In the genomic region with DNA sequence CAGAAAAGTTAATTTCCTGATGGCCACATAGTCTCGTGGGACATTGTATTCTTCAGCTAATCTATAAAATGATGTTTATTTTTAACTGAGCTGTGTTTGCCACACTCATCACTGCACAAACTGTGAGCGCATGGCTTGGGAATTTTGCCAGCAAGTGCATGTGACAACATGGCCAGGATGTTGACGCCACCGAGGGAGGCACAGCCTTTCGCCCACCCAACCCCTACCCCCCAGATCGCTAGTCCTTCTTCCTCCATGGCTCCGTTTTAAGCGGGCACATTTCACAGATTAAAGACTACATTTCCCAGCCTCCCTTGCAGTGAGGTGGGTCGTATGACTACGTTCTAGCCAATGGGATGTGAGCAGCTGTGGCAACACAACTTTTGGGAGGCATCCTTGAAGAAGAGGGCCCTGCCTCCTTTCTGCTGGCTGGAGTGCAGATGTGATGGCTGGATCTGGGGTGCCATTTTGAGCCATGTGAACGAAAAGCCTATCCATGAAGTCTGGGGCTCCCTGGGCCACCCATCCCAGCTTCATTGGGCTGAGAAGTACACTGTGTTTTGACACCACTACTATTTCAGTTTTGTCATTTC, we compare ENCODE assay signal across 8 cellular contexts. TPM values are rescaled to one million over a fixed set of nuclear protein-coding genes. Genes with fewer than 3 reads are reported as not detected.
DNase-seq lines count a peak whose midpoint lies in the region; ATAC-seq and TF ChIP-seq lines count a peak whose summit lies in the region.

No MANE protein-coding gene starts in this region.

- DNase-seq in activated CD8-positive, alpha-beta memory T cell treated with anti-CD3 and anti-CD28 coated beads, Interleukin-2, amount 10 ng/mL, durations not matched to agents 7 days and 5 days, result no peak
- no peak for DNase-seq in activated CD8-positive, alpha-beta memory T cell treated with anti-CD3 and anti-CD28 coated beads, Interleukin-2, amount 50 U/mL, for 4 hours
- DNase-seq in NOMO-1 (lab: John Stamatoyannopoulos, UW; ENCODE audit: unreplicated experiment in 2 of 2) (peak; percentile 50 to 64), cardiac fibroblast (ENCODE audit: low read depth in 2 of 2) (peak; percentile 64 to 78), islet precursor cell (no peak), lower leg skin (ENCODE audit: low spot score in 2 of 2) (no peak), SIG-M5 treated with dmso at 0.1 percent for 504 hours (lab: John Stamatoyannopoulos, UW; ENCODE audit: unreplicated experiment) (no peak)
- no peak for DNase-seq in naive thymus-derived CD4-positive, alpha-beta T cell

- H3K4me1 ChIP-seq in naive thymus-derived CD4-positive, alpha-beta T cell (ENCODE audit: control insufficient read depth in 2 of 2, insufficient read depth in 2 of 2, low read length in 2 of 2), result peaks cover 0 to 6% of the 10 kb centered on the region in 2 donors

- H3K4me3 ChIP-seq in cardiac fibroblast (replicated peaks in 1 of 2; ENCODE audit: low read depth in 2 of 2, low read length in 2 of 2), result no peak overlapping the region
- H3K4me3 ChIP-seq in naive thymus-derived CD4-positive, alpha-beta T cell (ENCODE audit: low read length), result no peak overlapping the region
- no peak overlapping the region for H3K4me3 ChIP-seq in lower leg skin (ENCODE audit: low read depth, poor library complexity, severe bottlenecking)

- peaks cover 6% of the 10 kb centered on the region for H3K4me1 Mint-ChIP-seq in activated CD8-positive, alpha-beta memory T cell treated with anti-CD3 and anti-CD28 coated beads, Interleukin-2, amount 10 ng/mL, durations not matched to agents 7 days and 5 days
- peaks cover 0 to 13% (median 8%) of the 10 kb centered on the region in 7 donors for H3K4me1 Mint-ChIP-seq in naive thymus-derived CD4-positive, alpha-beta T cell

- H3K9me3 ChIP-seq in naive thymus-derived CD4-positive, alpha-beta T cell (ENCODE audit: control insufficient read depth in 2 of 3, low read length in 3 of 3), result no peaks in the 10 kb centered on the region

- H3K36me3 ChIP-seq in naive thymus-derived CD4-positive, alpha-beta T cell (ENCODE audit: control insufficient read depth in 2 of 3, insufficient read depth in 3 of 3, low read length in 3 of 3), result no peaks in the 10 kb centered on the region

- POLR2A ChIA-PET in naive thymus-derived CD4-positive, alpha-beta T cell (lab: Charles Lee), result no interaction called here

- TF ChIP-seq CTCF in cardiac fibroblast (IDR thresholded peaks at IDR 0.05; ENCODE audit: low read depth, low read length) (no peak), lower leg skin (IDR thresholded peaks at IDR 0.05) (no peak)

- CTCF ChIA-PET in activated CD8-positive, alpha-beta memory T cell treated with anti-CD3 and anti-CD28 coated beads, Interleukin-2, amount 10 ng/mL, durations not matched to agents 7 days and 5 days (lab: Charles Lee), result interaction anchor here (0.9 to 1.5 kb wide), 3 partner anchors 8 to 116 kb away, joined by 3 to 6 read pairs (median 5); partner anchors contain the start of gene NRARP
- CTCF ChIA-PET in naive thymus-derived CD4-positive, alpha-beta T cell (lab: Charles Lee), result interaction anchor here (0.6 kb wide), 1 partner anchor 403 kb away, joined by 3 read pairs; no protein-coding TSS in a partner anchor

- peaks cover 3 to 21% of the 10 kb centered on the region in 2 donors for H3K27me3 ChIP-seq in naive thymus-derived CD4-positive, alpha-beta T cell (ENCODE audit: control insufficient read depth in 2 of 2, insufficient read depth in 2 of 2, low read length in 2 of 2)

- no peak overlapping the region for H3K27ac Mint-ChIP-seq in activated CD8-positive, alpha-beta memory T cell treated with anti-CD3 and anti-CD28 coated beads, Interleukin-2, amount 10 ng/mL, durations not matched to agents 7 days and 5 days
- H3K27ac Mint-ChIP-seq in naive thymus-derived CD4-positive, alpha-beta T cell, result no peak overlapping the region

- no peak overlapping the region for H3K27ac ChIP-seq in naive thymus-derived CD4-positive, alpha-beta T cell (ENCODE audit: low read depth, low read length)

- H3K27me3 Mint-ChIP-seq in activated CD8-positive, alpha-beta memory T cell treated with anti-CD3 and anti-CD28 coated beads, Interleukin-2, amount 10 ng/mL, durations not matched to agents 7 days and 5 days, result peaks cover 40% of the 10 kb centered on the region
- peaks cover 22 to 38% (median 23%) of the 10 kb centered on the region in 5 donors for H3K27me3 Mint-ChIP-seq in naive thymus-derived CD4-positive, alpha-beta T cell

- no peaks in the 10 kb centered on the region for H3K36me3 Mint-ChIP-seq in activated CD8-positive, alpha-beta memory T cell treated with anti-CD3 and anti-CD28 coated beads, Interleukin-2, amount 10 ng/mL, durations not matched to agents 7 days and 5 days
- H3K36me3 Mint-ChIP-seq in naive thymus-derived CD4-positive, alpha-beta T cell, result no peaks in the 10 kb centered on the region

- TF ChIP-seq POLR2A in lower leg skin (IDR thresholded peaks at IDR 0.05), result no peak

- no peak overlapping the region for H3K4me3 Mint-ChIP-seq in activated CD8-positive, alpha-beta memory T cell treated with anti-CD3 and anti-CD28 coated beads, Interleukin-2, amount 10 ng/mL, durations not matched to agents 7 days and 5 days
- peak overlapping the region; percentile 11 to 76 (median 54) for H3K4me3 Mint-ChIP-seq in naive thymus-derived CD4-positive, alpha-beta T cell

- H3K9me3 Mint-ChIP-seq in activated CD8-positive, alpha-beta memory T cell treated with anti-CD3 and anti-CD28 coated beads, Interleukin-2, amount 10 ng/mL, durations not matched to agents 7 days and 5 days (ENCODE audit: low read depth), result no peaks in the 10 kb centered on the region
- no peaks in the 10 kb centered on the region for H3K9me3 Mint-ChIP-seq in naive thymus-derived CD4-positive, alpha-beta T cell

- WGBS in lower leg skin, 2 donors, result 37 to 41% methylated on average over 11 of the region's 11 CpGs

- peak; percentile 52 for ATAC-seq in activated CD8-positive, alpha-beta memory T cell treated with anti-CD3 and anti-CD28 coated beads, Interleukin-2, amount 10 ng/mL, durations not matched to agents 7 days and 5 days
- peak; percentile 51 for ATAC-seq in naive thymus-derived CD4-positive, alpha-beta T cell

- intact Hi-C loops in naive thymus-derived CD4-positive, alpha-beta T cell (cut with micrococcal nuclease), result loop anchor here (2.0 to 5.0 kb wide), 3 partner anchors 113 to 233 kb away; no protein-coding TSS in a partner anchor
- intact Hi-C loops in lower leg skin (cut with DNase I; ENCODE audit: low total_unique reads), result no loop called here

RNA-seq across cellular contexts. Expression of gene NRARP, which starts 7.9 kb away (rescaled TPM):
- total RNA-seq in activated CD8-positive, alpha-beta memory T cell treated with anti-CD3 and anti-CD28 coated beads, Interleukin-2, amount 10 ng/mL, durations not matched to agents 7 days and 5 days, result 1 to 10 TPM; 1.6 to 4.5 TPM
- 1 to 10 TPM in 3 of 5 experiments, under 1 TPM in 2; 0.70 to 2.7 (median 1.7) TPM for total RNA-seq in naive thymus-derived CD4-positive, alpha-beta T cell
- not detected for polyA plus RNA-seq in naive thymus-derived CD4-positive, alpha-beta T cell
- 10 to 100 TPM; 28.5 to 49.2 (median 41.0) TPM for total RNA-seq in lower leg skin

RNA-seq across cellular contexts. Expression of gene TOR4A, which starts 16.7 kb away (rescaled TPM):
- total RNA-seq in activated CD8-positive, alpha-beta memory T cell treated with anti-CD3 and anti-CD28 coated beads, Interleukin-2, amount 10 ng/mL, durations not matched to agents 7 days and 5 days, result 10 to 100 TPM; 10.9 to 13.3 TPM
- 10 to 100 TPM in 2 of 5 experiments, 1 to 10 TPM in 2, under 1 TPM in 1; 0.84 to 16.6 (median 2.3) TPM for total RNA-seq in naive thymus-derived CD4-positive, alpha-beta T cell
- polyA plus RNA-seq in naive thymus-derived CD4-positive, alpha-beta T cell, result under 1 TPM in 1 of 2 donors, not detected in 1; 0.07 TPM
- 1 to 10 TPM; 4.9 to 7.4 (median 5.6) TPM for total RNA-seq in lower leg skin

RNA-seq across cellular contexts. Expression of gene NELFB, which starts 39.1 kb away (rescaled TPM):
- 10 to 100 TPM; 70.8 to 75.3 TPM for total RNA-seq in activated CD8-positive, alpha-beta memory T cell treated with anti-CD3 and anti-CD28 coated beads, Interleukin-2, amount 10 ng/mL, durations not matched to agents 7 days and 5 days
- total RNA-seq in naive thymus-derived CD4-positive, alpha-beta T cell, result 10 to 100 TPM; 33.4 to 64.2 (median 38.9) TPM
- polyA plus RNA-seq in naive thymus-derived CD4-positive, alpha-beta T cell, result 10 to 100 TPM; 22.9 to 36.5 TPM
- total RNA-seq in lower leg skin, result 10 to 100 TPM; 40.7 to 52.7 (median 49.9) TPM

RNA-seq across cellular contexts. Expression of gene STPG3, which starts 43.1 kb away (rescaled TPM):
- total RNA-seq in activated CD8-positive, alpha-beta memory T cell treated with anti-CD3 and anti-CD28 coated beads, Interleukin-2, amount 10 ng/mL, durations not matched to agents 7 days and 5 days, result not detected
- not detected for total RNA-seq in naive thymus-derived CD4-positive, alpha-beta T cell
- polyA plus RNA-seq in naive thymus-derived CD4-positive, alpha-beta T cell, result not detected
- not detected for total RNA-seq in lower leg skin

RNA-seq across cellular contexts. Expression of gene TUBB4B, which starts 53.1 kb away (rescaled TPM):
- total RNA-seq in activated CD8-positive, alpha-beta memory T cell treated with anti-CD3 and anti-CD28 coated beads, Interleukin-2, amount 10 ng/mL, durations not matched to agents 7 days and 5 days, result 100 to 1,000 TPM; 353 to 375 TPM
- total RNA-seq in naive thymus-derived CD4-positive, alpha-beta T cell, result 100 to 1,000 TPM in 1 of 5 experiments, 10 to 100 TPM in 4; 44.2 to 260 (median 87.5) TPM
- polyA plus RNA-seq in naive thymus-derived CD4-positive, alpha-beta T cell, result 10 to 100 TPM; 17.5 to 49.9 TPM
- 100 to 1,000 TPM; 317 to 604 (median 408) TPM for total RNA-seq in lower leg skin

Comparison
In these comparisons a context has a peak if more than half of its experiments do, and no peak if none do; other contexts are left out.
1. DNase-seq: peak in NOMO-1 (2 of 2) and cardiac fibroblast (2 of 2); none in activated CD8-positive, alpha-beta memory T cell treated with anti-CD3 and anti-CD28 coated beads, Interleukin-2, amount 10 ng/mL, durations not matched to agents 7 days and 5 days (single experiment), activated CD8-positive, alpha-beta memory T cell treated with anti-CD3 and anti-CD28 coated beads, Interleukin-2, amount 50 U/mL, for 4 hours (single experiment), naive thymus-derived CD4-positive, alpha-beta T cell (0 of 9), islet precursor cell (single experiment), lower leg skin (0 of 2) and SIG-M5 treated with dmso at 0.1 percent for 504 hours (single experiment).
2. RNA of gene NRARP, which starts 7.9 kb away (total RNA-seq): 28.5 to 49.2 TPM in lower leg skin; 1.6 to 4.5 TPM in activated CD8-positive, alpha-beta memory T cell treated with anti-CD3 and anti-CD28 coated beads, Interleukin-2, amount 10 ng/mL, durations not matched to agents 7 days and 5 days and 0.70 to 2.7 TPM in naive thymus-derived CD4-positive, alpha-beta T cell; every median in the first group is over 4 times any median in the second.